Comparison of ENCODE assay signal across 8 cellular contexts in genomic region chr7:77538908-77539212, GRCh38. TPM values are rescaled to one million over a fixed set of nuclear protein-coding genes. Genes with fewer than 3 reads are reported as not detected.
DNase-seq lines count a peak whose midpoint lies in the region; ATAC-seq and TF ChIP-seq lines count a peak whose summit lies in the region.

No MANE protein-coding gene starts in this region.

- no peak overlapping the region for H2BK15ac ChIP-seq in neuronal stem cell (ENCODE audit: low read length)

- H3K36me3 ChIP-seq in PC-9 (ENCODE audit: low read depth) (peaks cover 21% of the 10 kb centered on the region), endodermal cell (ENCODE audit: control insufficient read depth, insufficient read depth, low read length) (peaks cover 26% of the 10 kb centered on the region), neuronal stem cell (replicated peaks in 1 of 2; ENCODE audit: control insufficient read depth in 2 of 2, insufficient read depth in 2 of 2, low read length in 2 of 2) (peaks cover 0 to 26% of the 10 kb centered on the region in 2 donors)

- H3K27me3 ChIP-seq in PC-9 (ENCODE audit: insufficient read depth, low read depth) = no peaks in the 10 kb centered on the region
- H3K27me3 ChIP-seq in endodermal cell (ENCODE audit: control insufficient read depth, insufficient read depth, low read length, poor library complexity, severe bottlenecking) = no peaks in the 10 kb centered on the region
- no peaks in the 10 kb centered on the region for H3K27me3 ChIP-seq in neuronal stem cell (ENCODE audit: control insufficient read depth in 3 of 3, insufficient read depth in 3 of 3, low read depth in 1 of 3, low read length in 3 of 3)

- peaks cover 81% of the 10 kb centered on the region for H3K79me2 ChIP-seq in PC-9 (ENCODE audit: low read depth)

- H2BK12ac ChIP-seq in neuronal stem cell (ENCODE audit: low read length) = no peak overlapping the region

- peak overlapping the region; percentile 99 for H3K27ac Mint-ChIP-seq in endodermal cell

- no peak overlapping the region for H4K8ac ChIP-seq in neuronal stem cell (ENCODE audit: low read depth, low read length)

- H2BK120ac ChIP-seq in neuronal stem cell (ENCODE audit: low read depth, low read length) = no peak overlapping the region

- no peak overlapping the region for H3K4ac ChIP-seq in neuronal stem cell (ENCODE audit: low read length)

- CTCF ChIA-PET in PC-9 (lab: Charles Lee) = interaction anchor here (0.5 to 0.7 kb wide), 2 partner anchors 124 to 141 kb away, joined by 3 read pairs; no protein-coding TSS in a partner anchor

- peak overlapping the region; percentile 83 for H3K4me3 ChIP-seq in PC-9
- H3K4me3 ChIP-seq in endodermal cell (ENCODE audit: low read length) = peak overlapping the region; percentile 95
- peak overlapping the region; percentile 94 to 100 for H3K4me3 ChIP-seq in neuronal stem cell (ENCODE audit: low read length in 2 of 2)

- H3K14ac ChIP-seq in neuronal stem cell (ENCODE audit: low read length) = no peak overlapping the region

- peaks cover 6% of the 10 kb centered on the region for H3K36me3 Mint-ChIP-seq in endodermal cell (ENCODE audit: low read depth)

- no TSS peak for BruUV-seq in PC-9 (replicated peaks; lab: Mats Ljungman, UMichigan)

- TF ChIP-seq CTCF in C4-2B (conservative IDR thresholded peaks at IDR 0.05) (no peak), PC-9 (conservative IDR thresholded peaks at IDR 0.05) (no peak), endodermal cell (conservative IDR thresholded peaks at IDR 0.05) (no peak)

- no peaks in the 10 kb centered on the region for H3K9me3 ChIP-seq in PC-9 (ENCODE audit: insufficient read depth, low read depth)
- H3K9me3 ChIP-seq in endodermal cell (ENCODE audit: control insufficient read depth, low read length) = peaks cover 11% of the 10 kb centered on the region
- peaks cover 0 to 8% of the 10 kb centered on the region in 2 donors for H3K9me3 ChIP-seq in neuronal stem cell (replicated peaks in 1 of 2; ENCODE audit: control insufficient read depth in 2 of 2, insufficient read depth in 1 of 2, low read depth in 1 of 2, low read length in 2 of 2)

- H3K9me3 Mint-ChIP-seq in endodermal cell = peaks cover 18% of the 10 kb centered on the region

- no peak overlapping the region for H2BK5ac ChIP-seq in neuronal stem cell (ENCODE audit: low read length)

- H2AFZ ChIP-seq in PC-9 (no peak overlapping the region), neuronal stem cell (ENCODE audit: low read length) (no peak overlapping the region)

- no peak overlapping the region for H3K18ac ChIP-seq in neuronal stem cell (ENCODE audit: low read length)

- DNase-seq in PC-9 = no peak
- no peak for DNase-seq in endodermal cell
- no peak for DNase-seq in neuronal stem cell (ENCODE audit: low spot score)
- DNase-seq in HK-2 (ENCODE audit: unreplicated experiment) = no peak
- no peak for DNase-seq in COR-L47 (lab: John Stamatoyannopoulos, UW)

- no peaks in the 10 kb centered on the region for H3K9me2 ChIP-seq in PC-9 (ENCODE audit: insufficient read depth)

- H3K79me1 ChIP-seq in neuronal stem cell (ENCODE audit: low read depth, low read length) = peaks cover 6% of the 10 kb centered on the region

- H3K4me1 Mint-ChIP-seq in endodermal cell = peaks cover 28% of the 10 kb centered on the region

- H3K4me3 Mint-ChIP-seq in endodermal cell = peak overlapping the region; percentile 99

- intact Hi-C loops in PC-9 (cut with micrococcal nuclease; ENCODE audit: unreplicated experiment) = loop anchor here (1.0 to 5.0 kb wide), 3 partner anchors 57 to 112 kb away; no protein-coding TSS in a partner anchor

- POLR2A ChIA-PET in PC-9 (lab: Charles Lee; ENCODE audit: unreplicated experiment) = interaction anchor here (0.6 to 0.8 kb wide), 5 partner anchors 107 to 203 kb away, joined by 3 to 21 read pairs (median 7); no protein-coding TSS in a partner anchor

- H3K4me2 ChIP-seq in PC-9 (peak overlapping the region; percentile 95), neuronal stem cell (ENCODE audit: insufficient read depth, low read length, poor library complexity, severe bottlenecking) (peak overlapping the region; percentile 68)

- no peak overlapping the region for H2AK5ac ChIP-seq in neuronal stem cell (ENCODE audit: low read depth, low read length)

- H3K27ac ChIP-seq in C4-2B = peak overlapping the region; percentile 96
- peak overlapping the region; percentile 96 for H3K27ac ChIP-seq in PC-9
- peak overlapping the region; percentile 32 for H3K27ac ChIP-seq in endodermal cell (ENCODE audit: low read depth, low read length)
- no peak overlapping the region for H3K27ac ChIP-seq in neuronal stem cell (replicated peaks; ENCODE audit: low read length)

- H3K9ac ChIP-seq in endodermal cell (ENCODE audit: extremely low read depth, low read length, poor library complexity, severe bottlenecking) (peak overlapping the region; percentile 94), neuronal stem cell (ENCODE audit: low read depth, low read length, poor library complexity) (no peak overlapping the region)

- H4K91ac ChIP-seq in neuronal stem cell (ENCODE audit: low read depth, low read length, poor library complexity) = no peak overlapping the region

- no peak for ATAC-seq in GM19395 (IDR thresholded peaks at IDR 0.05; ENCODE audit: unreplicated experiment)
- no peak for ATAC-seq in HG03045 (IDR thresholded peaks at IDR 0.05; ENCODE audit: unreplicated experiment)

- peaks cover 50% of the 10 kb centered on the region for H3F3A ChIP-seq in PC-9 (ENCODE audit: insufficient read depth, low read depth)

- no peak overlapping the region for H3K23ac ChIP-seq in neuronal stem cell (ENCODE audit: low read depth, low read length, poor library complexity)

- WGBS in endodermal cell (ENCODE audit: insufficient coverage in 1 of 2, insufficient read length in 1 of 2), 2 experiments = 0% methylated on average over 1 to 3 of the region's 3 CpGs
- no CpG with 5 or more reads among the region's 3 CpGs for WGBS in neuronal stem cell (ENCODE audit: extremely low coverage in 2 of 2, insufficient read length in 2 of 2, insufficient replicate concordance in 1 of 2), 2 donors

- no peaks in the 10 kb centered on the region for H3K27me3 Mint-ChIP-seq in endodermal cell (ENCODE audit: insufficient read depth)

- peaks cover 25% of the 10 kb centered on the region for H4K20me1 ChIP-seq in PC-9 (ENCODE audit: insufficient read depth)

- H3K4me1 ChIP-seq in PC-9 (replicated peaks; ENCODE audit: insufficient read depth) (peaks cover 42% of the 10 kb centered on the region), endodermal cell (ENCODE audit: control insufficient read depth, insufficient read depth, low read length) (peaks cover 3% of the 10 kb centered on the region), neuronal stem cell (ENCODE audit: control insufficient read depth in 2 of 2, insufficient read depth in 1 of 2, low read depth in 1 of 2, low read length in 2 of 2) (peaks cover 2 to 3% of the 10 kb centered on the region in 2 donors)

RNA-seq across cellular contexts. Expression of gene PTPN12, which starts 1.8 kb away (rescaled TPM):
- total RNA-seq in PC-9 (2021) = 91.1 and 118 TPM in 2 replicates
- 100 to 1,000 TPM; 147 to 158 TPM for total RNA-seq in endodermal cell
- polyA plus RNA-seq in endodermal cell (2013, experiment 1 of 2) = 118 TPM
- 134 TPM for polyA plus RNA-seq in endodermal cell (2013, experiment 2 of 2)
- 79.7 TPM for polyA plus RNA-seq in neuronal stem cell (2013, experiment 1 of 2)
- 79.0 TPM for polyA plus RNA-seq in neuronal stem cell (2013, experiment 2 of 2)
